Comparison of ENCODE assay signal across 22 cellular contexts in the genomic region with DNA sequence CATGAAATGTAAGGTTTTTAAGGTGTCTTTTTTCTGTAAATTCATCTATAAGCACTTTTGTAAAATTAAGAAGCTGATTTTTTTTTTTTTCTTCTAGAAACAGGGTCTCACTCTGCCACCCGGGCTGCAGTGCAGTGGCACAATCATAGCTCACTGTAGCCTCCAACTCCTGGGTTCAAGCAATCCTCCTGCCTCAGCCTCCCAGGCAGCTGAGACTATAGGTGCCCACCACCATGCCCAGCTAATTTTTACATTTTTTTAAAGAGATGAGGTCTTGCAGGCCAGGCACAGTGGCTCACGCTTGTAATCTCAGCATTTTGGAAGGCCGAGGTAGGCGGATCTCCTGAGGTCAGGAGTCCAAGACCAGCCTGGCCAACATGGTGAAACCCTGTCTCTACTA. TPM values are rescaled to one million over a fixed set of nuclear protein-coding genes. Genes with fewer than 3 reads are reported as not detected.
A peak's percentile ranks its signal among the peaks of the same experiment; 100 is the strongest.
DNase-seq lines count a peak whose midpoint lies in the region; ATAC-seq, FAIRE-seq and TF ChIP-seq lines count a peak whose summit lies in the region.
"Had no signal": no experiment of that assay in that cellular context is flagged by ENCODE, and none has a peak within 500 bp of the region (broad histone marks: within the 10 kb centered on the region; RNA-seq: fewer than 3 reads in every experiment).

No MANE protein-coding gene starts in this region.

- FAIRE-seq in HepG2 (lab: Jason Lieb, UNC), result no peak
- FAIRE-seq: GM12891, GM19239 had no signal

- no peak overlapping the region for H2BK15ac ChIP-seq in mesenchymal stem cell (ENCODE audit: low read depth, poor library complexity, severe bottlenecking)

- no peak overlapping the region for H2BK120ac ChIP-seq in mesenchymal stem cell (ENCODE audit: low read depth, low read length)

- H3K79me2 ChIP-seq in HepG2 (ENCODE audit: insufficient read depth, low read length), result peaks cover 10% of the 10 kb centered on the region

- no peak overlapping the region for H3K4me3 ChIP-seq in HepG2 (replicated peaks in 1 of 3; ENCODE audit: insufficient read depth in 1 of 3, low read depth in 2 of 3, low read length in 3 of 3)
- H3K4me3 ChIP-seq in right lobe of liver, result no peak overlapping the region
- H3K4me3 ChIP-seq in Panc1 (ENCODE audit: low read depth in 2 of 2, low read length in 2 of 2), result no peak overlapping the region
- H3K4me3 ChIP-seq in mesenchymal stem cell (ENCODE audit: insufficient read depth in 1 of 2, low read depth in 1 of 2, low read length in 2 of 2), result no peak overlapping the region
- H3K4me3 ChIP-seq: GM23338 had no signal

- no peak for TF ChIP-seq EP300 in HepG2 (IDR thresholded peaks at IDR 0.05; ENCODE audit: low read depth in 2 of 2, low read length in 2 of 2)
- no peak for TF ChIP-seq EP300 in HepG2 (CRISPR knock-in tag; IDR thresholded peaks at IDR 0.05; ENCODE audit: borderline replicate concordance)

- no peaks in the 10 kb centered on the region for H3K36me3 ChIP-seq in HepG2 (replicated peaks in 1 of 2; ENCODE audit: control insufficient read depth in 1 of 2, insufficient read depth in 2 of 2, low read length in 2 of 2)
- no peaks in the 10 kb centered on the region for H3K36me3 ChIP-seq in right lobe of liver
- H3K36me3 ChIP-seq in Panc1 (ENCODE audit: control insufficient read depth, insufficient read depth, low read length), result peaks cover under 1% of the 10 kb centered on the region; the same call in 1 of the 2 replicates
- H3K36me3 ChIP-seq in mesenchymal stem cell (ENCODE audit: control insufficient read depth in 1 of 2, insufficient read depth in 2 of 2, low read depth in 1 of 2, low read length in 2 of 2), result no peaks in the 10 kb centered on the region

- intact Hi-C loops in HepG2 (cut with micrococcal nuclease; ENCODE audit: unreplicated experiment) (no loop called here), right lobe of liver (cut with DNase I) (no loop called here), Panc1 (cut with micrococcal nuclease; ENCODE audit: unreplicated experiment) (no loop called here)

- CTCF ChIA-PET in HepG2 (lab: Yijun Ruan, JAX; ENCODE audit: low intra/inter-chr PET ratio, low total read pairs) (no interaction called here), Panc1 (lab: Charles Lee) (interaction anchor here (0.7 kb wide), 1 partner anchor 216 kb away, joined by 12 read pairs; no protein-coding TSS in a partner anchor)

- TF ChIP-seq CTCF in HepG2 (CRISPR knock-in tag; IDR thresholded peaks at IDR 0.05) (no peak), right lobe of liver (IDR thresholded peaks at IDR 0.05) (no peak), Panc1 (IDR thresholded peaks at IDR 0.05) (no peak)

- no peaks in the 10 kb centered on the region for H4K20me1 ChIP-seq in HepG2 (ENCODE audit: insufficient read depth, low read length)

- H3K14ac ChIP-seq in mesenchymal stem cell (ENCODE audit: low read length in 2 of 2), result no peak overlapping the region

- no peak overlapping the region for H2AK5ac ChIP-seq in mesenchymal stem cell (ENCODE audit: low read length, severe bottlenecking)

- no peak for TF ChIP-seq RAD21 in HepG2 (CRISPR knock-in tag; IDR thresholded peaks at IDR 0.05)

- H3K4me2 ChIP-seq in HepG2 (ENCODE audit: low read depth, low read length) (no peak overlapping the region), mesenchymal stem cell (ENCODE audit: low read length, poor library complexity, severe bottlenecking) (no peak overlapping the region)
- H3K4me2 ChIP-seq: GM23338 had no signal

- H3K9ac ChIP-seq in HepG2 (ENCODE audit: insufficient read depth, low read depth, low read length) (no peak overlapping the region), mesenchymal stem cell (ENCODE audit: low read length) (no peak overlapping the region)

- no peak overlapping the region for H4K8ac ChIP-seq in mesenchymal stem cell (ENCODE audit: low read length)

- H3K9me3 ChIP-seq in HepG2 (ENCODE audit: low read length) (no peaks in the 10 kb centered on the region), right lobe of liver (no peaks in the 10 kb centered on the region), Panc1 (ENCODE audit: control insufficient read depth, insufficient read depth, low read depth, low read length) (no peaks in the 10 kb centered on the region), mesenchymal stem cell (ENCODE audit: control insufficient read depth, low read length) (no peaks in the 10 kb centered on the region)
- H3K9me3 ChIP-seq: Caco-2 had no signal

- 74% methylated on average over 4 of the region's 4 CpGs for WGBS in HepG2 (ENCODE audit: low lambda C conversion rate)
- WGBS in right lobe of liver (ENCODE audit: insufficient coverage, low coverage, low lambda C conversion rate, missing lambda C conversion rate), result 30% methylated on average over 3 of the region's 4 CpGs
- 98% methylated on average over 4 of the region's 4 CpGs for WGBS in mesenchymal stem cell

- no peak overlapping the region for H3K4ac ChIP-seq in mesenchymal stem cell (ENCODE audit: low read depth in 1 of 2, low read length in 2 of 2)

- peaks cover 66% of the 10 kb centered on the region for H3K4me1 ChIP-seq in HepG2 (ENCODE audit: insufficient read depth, low read length)
- peaks cover 0 to 6% (median 0%) of the 10 kb centered on the region in 4 donors for H3K4me1 ChIP-seq in right lobe of liver
- H3K4me1 ChIP-seq in Panc1 (ENCODE audit: control insufficient read depth, insufficient read depth, low read length), result peaks cover 50% of the 10 kb centered on the region
- H3K4me1 ChIP-seq in mesenchymal stem cell (ENCODE audit: control insufficient read depth, insufficient read depth, low read depth, low read length), result peaks cover 5% of the 10 kb centered on the region

- H2BK5ac ChIP-seq in mesenchymal stem cell (ENCODE audit: low read depth, low read length, poor library complexity, severe bottlenecking), result no peak overlapping the region

- no peak overlapping the region for H3K27ac ChIP-seq in HepG2 (ENCODE audit: extremely low read length, insufficient read depth, low read length)
- no peak overlapping the region for H3K27ac ChIP-seq in right lobe of liver
- peak overlapping the region; percentile 96 for H3K27ac ChIP-seq in Panc1 (ENCODE audit: low read length)
- no peak overlapping the region for H3K27ac ChIP-seq in mesenchymal stem cell (ENCODE audit: low read length, poor library complexity, severe bottlenecking)

- peak overlapping the region in 1 of 2 experiments; percentile 56 for H2BK12ac ChIP-seq in mesenchymal stem cell (ENCODE audit: low read length in 2 of 2)

- TF ChIP-seq POLR2A in HepG2 (IDR thresholded peaks at IDR 0.05; ENCODE audit: insufficient read depth in 1 of 2, low read depth in 2 of 2, low read length in 2 of 2) (no peak), right lobe of liver (IDR thresholded peaks at IDR 0.05) (no peak)

- peak overlapping the region; percentile 39 for H4K91ac ChIP-seq in mesenchymal stem cell (ENCODE audit: low read length)

- no peak overlapping the region for H3K18ac ChIP-seq in mesenchymal stem cell (ENCODE audit: low read depth in 1 of 2, low read length in 2 of 2)

- no peak overlapping the region for H3K23ac ChIP-seq in mesenchymal stem cell (ENCODE audit: low read length in 2 of 2)

- H3K79me1 ChIP-seq in mesenchymal stem cell (replicated peaks; ENCODE audit: low read length, poor library complexity, severe bottlenecking), result no peaks in the 10 kb centered on the region

- no peak for ATAC-seq in HepG2
- ATAC-seq in right lobe of liver, result no peak
- no peak for ATAC-seq in Panc1
- no peak for ATAC-seq in HG03280 (IDR thresholded peaks at IDR 0.05; ENCODE audit: unreplicated experiment)
- no peak for ATAC-seq in GM19328 (IDR thresholded peaks at IDR 0.05; ENCODE audit: unreplicated experiment)
- ATAC-seq: CD8-positive, alpha-beta T cell; GM23338 had no signal

- DNase-seq in HepG2 (ENCODE audit: low spot score) (no peak), right lobe of liver (no peak), Panc1 (ENCODE audit: low read depth, low spot score) (no peak), mesenchymal stem cell (no peak), NAMALWA (ENCODE audit: low spot score) (no peak)
- DNase-seq in stimulated activated CD8-positive, alpha-beta memory T cell treated with anti-CD3 and anti-CD28 coated beads, Interleukin-4, amount 100 ng/mL, for 48 hours, result peak; percentile 16
- DNase-seq: 8988T; C1 segment of cervical spinal cord; Caco-2; CD4-positive, CD25-positive, alpha-beta regulatory T cell; CD8-positive, alpha-beta T cell; DMS 273 treated with DMSO at 0.1 percent for 48 hours; DMS53; DMS79 treated with DMSO at 0.1 percent for 48 hours; GF-D8; H9; HFFc6 had no signal

- BruUV-seq in HepG2 (replicated peaks; lab: Mats Ljungman, UMichigan), result no TSS peak
- no TSS peak for BruUV-seq in Panc1 (replicated peaks; lab: Mats Ljungman, UMichigan)

- no peak overlapping the region for H2AFZ ChIP-seq in HepG2 (ENCODE audit: low read length)
- no peak overlapping the region for H2AFZ ChIP-seq in mesenchymal stem cell (ENCODE audit: low read depth, low read length)
- H2AFZ ChIP-seq: GM23338 had no signal

- H3K27me3 ChIP-seq in HepG2 (ENCODE audit: control insufficient read depth in 1 of 2, insufficient read depth in 2 of 2, low read length in 2 of 2) (no peaks in the 10 kb centered on the region; a peak in 1 of 5 replicates), right lobe of liver (no peaks in the 10 kb centered on the region), Panc1 (ENCODE audit: control insufficient read depth, insufficient read depth, low read length) (no peaks in the 10 kb centered on the region), mesenchymal stem cell (ENCODE audit: control insufficient read depth in 1 of 2, insufficient read depth in 1 of 2, low read length in 2 of 2) (no peaks in the 10 kb centered on the region)

- in situ Hi-C loops in HepG2 (cut with HindIII; ENCODE audit: extremely low pct_ligation_motif_present, low pct_unique_long_range_greater_than_20kb), result no loop called here
- in situ Hi-C loops in Panc1 (cut with HindIII; ENCODE audit: low pct_unique_long_range_greater_than_20kb, low sequenced_read_pairs), result no loop called here

- POLR2A ChIA-PET in HepG2 (lab: Yijun Ruan, JAX), result interaction anchor here (1.1 kb wide), 1 partner anchor 23 kb away, joined by 3 read pairs; no protein-coding TSS in a partner anchor
- POLR2A ChIA-PET in Panc1 (lab: Charles Lee), result no interaction called here

RNA-seq across cellular contexts. Expression of a gene that starts 4.5 kb away (rescaled TPM):
- 432 and 638 TPM in 2 replicates for total RNA-seq in HepG2 (2016; rRNA removed; fragmentation: Illumina TruSeq; extraction: Trizol)
- total RNA-seq in HepG2 (2016; cell fraction: cytosol; rRNA removed; fragmentation: Illumina TruSeq; extraction: Trizol; ENCODE audit: low read depth), result 65.6 and 75.3 TPM in 2 replicates
- 436 and 657 TPM in 2 replicates for total RNA-seq in HepG2 (2016; cell fraction: insoluble cytoplasmic fraction; rRNA removed; fragmentation: Illumina TruSeq; extraction: Trizol)
- total RNA-seq in HepG2 (2016; cell fraction: membrane; rRNA removed; fragmentation: Illumina TruSeq; extraction: Trizol), result 216 TPM in 2 replicates
- 130 and 153 TPM in 2 replicates for total RNA-seq in HepG2 (2016; cell fraction: nucleus; rRNA removed; fragmentation: Illumina TruSeq; extraction: Trizol)
- polyA plus RNA-seq in HepG2 (2011; rRNA removed), result 207 and 234 TPM in 2 replicates
- polyA plus RNA-seq in HepG2 (2011; cell fraction: cytosol; rRNA removed), result 139 and 166 TPM in 2 replicates
- polyA plus RNA-seq in HepG2 (2011; cell fraction: nucleus; rRNA removed), result 47.1 and 59.8 TPM in 2 replicates
- polyA plus RNA-seq in HepG2 (2012), result 126 and 167 TPM in 2 replicates
- polyA plus RNA-seq in HepG2 (2016; cell fraction: cytosol; fragmentation: Illumina TruSeq; extraction: Trizol; ENCODE audit: low read depth), result 67.1 and 71.7 TPM in 2 replicates
- polyA plus RNA-seq in HepG2 (2016; cell fraction: insoluble cytoplasmic fraction; fragmentation: Illumina TruSeq; extraction: Trizol; ENCODE audit: low read depth), result 674 and 738 TPM in 2 replicates
- polyA plus RNA-seq in HepG2 (2016; cell fraction: membrane; fragmentation: Illumina TruSeq; extraction: Trizol; ENCODE audit: low read depth), result 166 and 175 TPM in 2 replicates
- polyA plus RNA-seq in HepG2 (2016; cell fraction: nucleus; fragmentation: Illumina TruSeq; extraction: Trizol; ENCODE audit: insufficient read depth, low read depth), result 241 and 258 TPM in 2 replicates
- 211 and 254 TPM in 2 replicates for polyA minus RNA-seq in HepG2 (2011; rRNA and poly(A)+ RNA removed; ENCODE audit: low replicate concordance)
- 91.9 and 119 TPM in 2 replicates for polyA minus RNA-seq in HepG2 (2011; cell fraction: cytosol; rRNA and poly(A)+ RNA removed)
- 108 and 125 TPM in 2 replicates for polyA minus RNA-seq in HepG2 (2011; cell fraction: nucleus; rRNA and poly(A)+ RNA removed)
- total RNA-seq in right lobe of liver, result 10 to 100 TPM; 19.1 to 42.1 (median 30.5) TPM
- total RNA-seq in Panc1 (2021; ENCODE audit: unreplicated experiment), result 326 TPM
- 396 TPM for polyA plus RNA-seq in Panc1 (2012; ENCODE audit: insufficient read length)
- 379 TPM for polyA plus RNA-seq in mesenchymal stem cell (2013, experiment 1 of 2)
- 384 TPM for polyA plus RNA-seq in mesenchymal stem cell (2013, experiment 2 of 2)

RNA-seq across cellular contexts. Expression of a gene that starts 34.1 kb away (rescaled TPM):
- total RNA-seq in HepG2 (2016; rRNA removed; fragmentation: Illumina TruSeq; extraction: Trizol) (9.7 and 18.2 TPM in 2 replicates), right lobe of liver (10 to 100 TPM in 5 of 6 experiments, 1 to 10 TPM in 1; 9.6 to 14.5 (median 13.5) TPM), Panc1 (2021; ENCODE audit: unreplicated experiment) (27.9 TPM)
- total RNA-seq in HepG2 (2016; cell fraction: cytosol; rRNA removed; fragmentation: Illumina TruSeq; extraction: Trizol; ENCODE audit: low read depth), result 17.4 and 18.9 TPM in 2 replicates
- 12.3 and 15.9 TPM in 2 replicates for total RNA-seq in HepG2 (2016; cell fraction: insoluble cytoplasmic fraction; rRNA removed; fragmentation: Illumina TruSeq; extraction: Trizol)
- total RNA-seq in HepG2 (2016; cell fraction: membrane; rRNA removed; fragmentation: Illumina TruSeq; extraction: Trizol), result 10.9 and 11.1 TPM in 2 replicates
- 10.9 and 11.7 TPM in 2 replicates for total RNA-seq in HepG2 (2016; cell fraction: nucleus; rRNA removed; fragmentation: Illumina TruSeq; extraction: Trizol)
- polyA plus RNA-seq in HepG2 (2011; rRNA removed), result 16.6 and 20.2 TPM in 2 replicates
- 9.0 and 11.1 TPM in 2 replicates for polyA plus RNA-seq in HepG2 (2011; cell fraction: cytosol; rRNA removed)
- 10.9 and 12.7 TPM in 2 replicates for polyA plus RNA-seq in HepG2 (2011; cell fraction: nucleus; rRNA removed)
- polyA plus RNA-seq in HepG2 (2012), result 21.6 and 23.0 TPM in 2 replicates
- polyA plus RNA-seq in HepG2 (2016; cell fraction: cytosol; fragmentation: Illumina TruSeq; extraction: Trizol; ENCODE audit: low read depth), result 6.2 and 7.8 TPM in 2 replicates
- polyA plus RNA-seq in HepG2 (2016; cell fraction: insoluble cytoplasmic fraction; fragmentation: Illumina TruSeq; extraction: Trizol; ENCODE audit: low read depth), result 38.1 and 39.2 TPM in 2 replicates
- 11.5 and 14.4 TPM in 2 replicates for polyA plus RNA-seq in HepG2 (2016; cell fraction: membrane; fragmentation: Illumina TruSeq; extraction: Trizol; ENCODE audit: low read depth)
- 37.2 and 38.8 TPM in 2 replicates for polyA plus RNA-seq in HepG2 (2016; cell fraction: nucleus; fragmentation: Illumina TruSeq; extraction: Trizol; ENCODE audit: insufficient read depth, low read depth)
- 24.0 and 33.0 TPM in 2 replicates for polyA minus RNA-seq in HepG2 (2011; rRNA and poly(A)+ RNA removed; ENCODE audit: low replicate concordance)
- polyA minus RNA-seq in HepG2 (2011; cell fraction: cytosol; rRNA and poly(A)+ RNA removed), result 25.9 and 27.6 TPM in 2 replicates
- 28.1 and 31.1 TPM in 2 replicates for polyA minus RNA-seq in HepG2 (2011; cell fraction: nucleus; rRNA and poly(A)+ RNA removed)
- polyA plus RNA-seq in Panc1 (2012; ENCODE audit: insufficient read length), result 48.8 TPM
- 27.2 TPM for polyA plus RNA-seq in mesenchymal stem cell (2013, experiment 1 of 2)
- polyA plus RNA-seq in mesenchymal stem cell (2013, experiment 2 of 2), result 28.4 TPM
